14 cellular contexts compared by ENCODE assay signal in genomic region chr2:204451766-204452165, GRCh38.
DNase-seq lines count a peak whose midpoint lies in the region; ATAC-seq and TF ChIP-seq lines count a peak whose summit lies in the region.
"Had no signal": no experiment of that assay in that cellular context is flagged by ENCODE, and none has a peak within 500 bp of the region (broad histone marks: within the 10 kb centered on the region; RNA-seq: fewer than 3 reads in every experiment).

No MANE protein-coding gene starts in this region.

- CTCF ChIA-PET in activated CD8-positive, alpha-beta T cell treated with anti-CD3 and anti-CD28 coated beads for 36 hours (lab: Charles Lee), result interaction anchor here (0.9 kb wide), 1 partner anchor 9 kb away, joined by 3 read pairs; no protein-coding TSS in a partner anchor

- H3K4me1 ChIP-seq in right atrium auricular region, result peaks cover 0 to 27% of the 10 kb centered on the region in 2 donors
- peaks cover 10% of the 10 kb centered on the region for H3K4me1 ChIP-seq in iPS-18a (ENCODE audit: control insufficient read depth, low read depth, low read length)
- no peaks in the 10 kb centered on the region for H3K4me1 ChIP-seq in parathyroid adenoma

- no peak overlapping the region for H3K4me3 ChIP-seq in right atrium auricular region
- H3K4me3 ChIP-seq in iPS-18a (ENCODE audit: low read length), result no peak overlapping the region
- H3K4me3 ChIP-seq in parathyroid adenoma (ENCODE audit: low read depth, low read length), result no peak overlapping the region
- H3K4me3 ChIP-seq: skin epidermis, upper lobe of left lung had no signal

- intact Hi-C loops in Right ventricle myocardium inferior (cut with DNase I), result loop anchor here (10.0 kb wide), 1 partner anchor 243 kb away; no protein-coding TSS in a partner anchor
- intact Hi-C loops in activated CD8-positive, alpha-beta T cell treated with anti-CD3 and anti-CD28 coated beads for 36 hours (cut with micrococcal nuclease), result no loop called here

- no peak overlapping the region for H3K4me2 ChIP-seq in parathyroid adenoma (ENCODE audit: low read length)

- H3K36me3 ChIP-seq in right atrium auricular region (no peaks in the 10 kb centered on the region), iPS-18a (ENCODE audit: control insufficient read depth, low read depth, low read length) (no peaks in the 10 kb centered on the region), parathyroid adenoma (ENCODE audit: control insufficient read depth, insufficient read depth, low read length) (no peaks in the 10 kb centered on the region)
- H3K36me3 ChIP-seq: neutrophil, upper lobe of left lung had no signal

- H3K9ac ChIP-seq in iPS-18a (ENCODE audit: low read length) (peak overlapping the region; percentile 25), parathyroid adenoma (no peak overlapping the region)

- H2AFZ ChIP-seq in parathyroid adenoma, result peak overlapping the region; percentile 47

- no peaks in the 10 kb centered on the region for H3K27me3 ChIP-seq in right atrium auricular region
- H3K27me3 ChIP-seq in iPS-18a (ENCODE audit: control insufficient read depth, insufficient read depth, low read length), result no peaks in the 10 kb centered on the region
- no peaks in the 10 kb centered on the region for H3K27me3 ChIP-seq in parathyroid adenoma (ENCODE audit: control insufficient read depth, insufficient read depth, low read length)
- H3K27me3 ChIP-seq: neutrophil, upper lobe of left lung had no signal

- H3K36me3 Mint-ChIP-seq in activated CD8-positive, alpha-beta T cell treated with anti-CD3 and anti-CD28 coated beads for 36 hours (ENCODE audit: low read depth), result no peaks in the 10 kb centered on the region
- H3K36me3 Mint-ChIP-seq: activated naive CD4-positive, alpha-beta T cell treated with anti-CD3 and anti-CD28 coated beads, Interleukin-2, amount 10 ng/mL, durations not matched to agents 7 days and 5 days; CD8-positive, alpha-beta memory T cell had no signal

- POLR2A ChIA-PET in activated CD8-positive, alpha-beta T cell treated with anti-CD3 and anti-CD28 coated beads for 36 hours (lab: Charles Lee), result no interaction called here

- no peak for ATAC-seq in Right ventricle myocardium inferior
- ATAC-seq in activated CD8-positive, alpha-beta T cell treated with anti-CD3 and anti-CD28 coated beads for 36 hours, result no peak

- TF ChIP-seq CTCF in right atrium auricular region (IDR thresholded peaks at IDR 0.05), result no peak
- no peak for TF ChIP-seq CTCF in parathyroid adenoma (IDR thresholded peaks at IDR 0.05)
- no peak for TF ChIP-seq CTCF in activated CD8-positive, alpha-beta T cell treated with anti-CD3 and anti-CD28 coated beads for 36 hours (IDR thresholded peaks at IDR 0.05)

- H3K9me3 ChIP-seq in right atrium auricular region (no peaks in the 10 kb centered on the region), iPS-18a (ENCODE audit: control insufficient read depth, low read depth, low read length) (no peaks in the 10 kb centered on the region), parathyroid adenoma (ENCODE audit: control insufficient read depth, low read length) (no peaks in the 10 kb centered on the region)
- H3K9me3 ChIP-seq: neutrophil, upper lobe of left lung had no signal

- no peak for DNase-seq in right atrium auricular region (ENCODE audit: low spot score)
- no peak for DNase-seq in Right ventricle myocardium inferior (ENCODE audit: missing footprints)
- no peak for DNase-seq in UCSD-AML1 (lab: John Stamatoyannopoulos, UW; ENCODE audit: unreplicated experiment)
- DNase-seq in activated CD4-positive, CD25-positive, alpha-beta regulatory T cell (lab: John Stamatoyannopoulos, UW), result no peak
- no peak for DNase-seq in hypothalamus (lab: John Stamatoyannopoulos, UW)
- no peak for DNase-seq in activated CD8-positive, alpha-beta T cell treated with anti-CD3 and anti-CD28 coated beads for 36 hours
- DNase-seq: activated naive CD4-positive, alpha-beta T cell treated with anti-CD3 and anti-CD28 coated beads, Interleukin-2, amount 10 ng/mL, durations not matched to agents 7 days and 5 days; CD8-positive, alpha-beta memory T cell; NCI-H526 treated with DMSO at 0.1 percent for 48 hours had no signal

- no peak overlapping the region for H3K4me3 Mint-ChIP-seq in activated CD8-positive, alpha-beta T cell treated with anti-CD3 and anti-CD28 coated beads for 36 hours
- H3K4me3 Mint-ChIP-seq: activated naive CD4-positive, alpha-beta T cell treated with anti-CD3 and anti-CD28 coated beads, Interleukin-2, amount 10 ng/mL, durations not matched to agents 7 days and 5 days; CD8-positive, alpha-beta memory T cell had no signal

- H3K9me3 Mint-ChIP-seq in activated CD8-positive, alpha-beta T cell treated with anti-CD3 and anti-CD28 coated beads for 36 hours, result no peaks in the 10 kb centered on the region
- H3K9me3 Mint-ChIP-seq: activated naive CD4-positive, alpha-beta T cell treated with anti-CD3 and anti-CD28 coated beads, Interleukin-2, amount 10 ng/mL, durations not matched to agents 7 days and 5 days had no signal

- H3K27ac Mint-ChIP-seq in activated CD8-positive, alpha-beta T cell treated with anti-CD3 and anti-CD28 coated beads for 36 hours, result no peak overlapping the region
- H3K27ac Mint-ChIP-seq: activated naive CD4-positive, alpha-beta T cell treated with anti-CD3 and anti-CD28 coated beads, Interleukin-2, amount 10 ng/mL, durations not matched to agents 7 days and 5 days; CD8-positive, alpha-beta memory T cell had no signal

- H3K79me2 ChIP-seq in parathyroid adenoma, result no peaks in the 10 kb centered on the region

- no peaks in the 10 kb centered on the region for H3K4me1 Mint-ChIP-seq in activated CD8-positive, alpha-beta T cell treated with anti-CD3 and anti-CD28 coated beads for 36 hours (ENCODE audit: low read depth)
- H3K4me1 Mint-ChIP-seq: activated naive CD4-positive, alpha-beta T cell treated with anti-CD3 and anti-CD28 coated beads, Interleukin-2, amount 10 ng/mL, durations not matched to agents 7 days and 5 days; CD8-positive, alpha-beta memory T cell had no signal

- H3K27ac ChIP-seq in right atrium auricular region, result peak overlapping the region; percentile 38 to 72
- no peak overlapping the region for H3K27ac ChIP-seq in iPS-18a (ENCODE audit: low read length)
- no peak overlapping the region for H3K27ac ChIP-seq in parathyroid adenoma
- H3K27ac ChIP-seq: neutrophil had no signal

- H3K27me3 Mint-ChIP-seq in activated CD8-positive, alpha-beta T cell treated with anti-CD3 and anti-CD28 coated beads for 36 hours, result peaks cover 2% of the 10 kb centered on the region

Comparison
In these comparisons a context has a peak if more than half of its experiments do, and no peak if none do; other contexts are left out.
1. H3K27ac ChIP-seq: peak in right atrium auricular region (2 of 2); none in iPS-18a (single experiment) and parathyroid adenoma (single experiment).